ENCODE assay signal across 8 cellular contexts in genomic region chr17:6135996-6136395, GRCh38.
"Had no signal": no experiment of that assay in that cellular context is flagged by ENCODE, and none has a peak within 500 bp of the region (broad histone marks: within the 10 kb centered on the region; RNA-seq: fewer than 3 reads in every experiment).

No MANE protein-coding gene starts in this region.

- H3K4me3 Mint-ChIP-seq: HFFc6, IgD-negative memory B cell had no signal

- DNase-seq: GM23248, GOT3, HFFc6, KBM-7 had no signal

- H3K36me3 ChIP-seq: HAP-1 had no signal

- H3K9me3 ChIP-seq: HAP-1 had no signal

- H3K36me3 Mint-ChIP-seq: IgD-negative memory B cell had no signal

- H3K4me3 ChIP-seq: GM23248, HAP-1 had no signal

- H3K9ac ChIP-seq: GM23248 had no signal

- H3K4me1 ChIP-seq: HAP-1 had no signal

- H3K27ac Mint-ChIP-seq: HFFc6, IgD-negative memory B cell had no signal

- H3K27ac ChIP-seq: GM23248 had no signal

- H3K4me1 Mint-ChIP-seq: IgD-negative memory B cell had no signal

- ATAC-seq: HCT116, HepG2 had no signal

- H2AFZ ChIP-seq: GM23248 had no signal
